ENCODE assay signal across 8 cellular contexts in genomic region chr13:24502567-24503375, GRCh38. TPM values are rescaled to one million over a fixed set of nuclear protein-coding genes. Genes with fewer than 3 reads are reported as not detected.
A peak's percentile ranks its signal among the peaks of the same experiment; 100 is the strongest.
DNase-seq lines count a peak whose midpoint lies in the region; TF ChIP-seq lines count a peak whose summit lies in the region.
"Had no signal": no experiment of that assay in that cellular context is flagged by ENCODE, and none has a peak within 500 bp of the region (broad histone marks: within the 10 kb centered on the region; RNA-seq: fewer than 3 reads in every experiment).

No MANE protein-coding gene starts in this region.

- H3K4me2 ChIP-seq in hepatocyte: no peak overlapping the region

- intact Hi-C loops in testis (cut with DNase I; ENCODE audit: low total_unique reads): no loop called here

- H3K4me3 Mint-ChIP-seq in stimulated activated naive CD8-positive, alpha-beta T cell treated with anti-CD3 and anti-CD28 coated beads, Interleukin-15, Interleukin-2, amounts not matched to agents 100 ng/mL and 50 ng/mL, for 24 hours: no peak overlapping the region

- DNase-seq in HUDEP-2 (lab: John Stamatoyannopoulos, UW; ENCODE audit: unreplicated experiment in 76 of 76): peak in 62 of 76 experiments; percentile 4 to 66 (median 34)
- peak; percentile 87 for DNase-seq in astrocyte of the hippocampus (ENCODE audit: low read depth, low spot score)
- peak; percentile 48 for DNase-seq in hepatocyte (ENCODE audit: low spot score)
- no peak for DNase-seq in testis
- DNase-seq in NCI-H2081 treated with DMSO at 0.1 percent for 48 hours (lab: John Stamatoyannopoulos, UW): no peak
- DNase-seq in T-helper 9 cell: no peak
- DNase-seq: activated CD4-positive, alpha-beta T cell treated with anti-CD3 and anti-CD28 coated beads for 1 hour had no signal

- no peaks in the 10 kb centered on the region for H3K27me3 ChIP-seq in hepatocyte
- H3K27me3 ChIP-seq in testis: no peaks in the 10 kb centered on the region

- peaks cover 25% of the 10 kb centered on the region for H3K4me1 Mint-ChIP-seq in stimulated activated naive CD8-positive, alpha-beta T cell treated with anti-CD3 and anti-CD28 coated beads, Interleukin-15, Interleukin-2, amounts not matched to agents 100 ng/mL and 50 ng/mL, for 24 hours (ENCODE audit: low read depth)

- H2AFZ ChIP-seq in hepatocyte: no peak overlapping the region

- H3K4me1 ChIP-seq in hepatocyte (ENCODE audit: insufficient read depth) (no peaks in the 10 kb centered on the region), testis (peaks cover 17% of the 10 kb centered on the region)

- H3K27ac ChIP-seq in hepatocyte (peak overlapping the region; percentile 27), testis (no peak overlapping the region)

- TF ChIP-seq POLR2A in testis (IDR thresholded peaks at IDR 0.05): no peak

- H4K20me1 ChIP-seq in hepatocyte (ENCODE audit: insufficient read depth, poor library complexity, severe bottlenecking): no peaks in the 10 kb centered on the region

- H3K36me3 ChIP-seq in hepatocyte (replicated peaks; ENCODE audit: insufficient read depth, low read depth) (no peaks in the 10 kb centered on the region), testis (ENCODE audit: low read depth, missing control alignments) (no peaks in the 10 kb centered on the region)

- no peaks in the 10 kb centered on the region for H3K9me2 ChIP-seq in hepatocyte (replicated peaks; ENCODE audit: insufficient read depth)

- no peaks in the 10 kb centered on the region for H3K27me3 Mint-ChIP-seq in stimulated activated naive CD8-positive, alpha-beta T cell treated with anti-CD3 and anti-CD28 coated beads, Interleukin-15, Interleukin-2, amounts not matched to agents 100 ng/mL and 50 ng/mL, for 24 hours

- no peak overlapping the region for H3K4me3 ChIP-seq in hepatocyte
- H3K4me3 ChIP-seq in testis: no peak overlapping the region

- peaks cover 29% of the 10 kb centered on the region for H3K36me3 Mint-ChIP-seq in stimulated activated naive CD8-positive, alpha-beta T cell treated with anti-CD3 and anti-CD28 coated beads, Interleukin-15, Interleukin-2, amounts not matched to agents 100 ng/mL and 50 ng/mL, for 24 hours (ENCODE audit: low read depth)

- no peak for TF ChIP-seq CTCF in hepatocyte (IDR thresholded peaks at IDR 0.05; ENCODE audit: poor library complexity)
- no peak for TF ChIP-seq CTCF in testis (IDR thresholded peaks at IDR 0.05)

- H3K27ac Mint-ChIP-seq in stimulated activated naive CD8-positive, alpha-beta T cell treated with anti-CD3 and anti-CD28 coated beads, Interleukin-15, Interleukin-2, amounts not matched to agents 100 ng/mL and 50 ng/mL, for 24 hours: peak overlapping the region; percentile 28

- H3K9me3 ChIP-seq in hepatocyte (ENCODE audit: low read depth): no peaks in the 10 kb centered on the region
- H3K9me3 ChIP-seq in testis: no peaks in the 10 kb centered on the region

- H3K79me2 ChIP-seq in hepatocyte: peaks cover 41% of the 10 kb centered on the region

- WGBS in hepatocyte (ENCODE audit: low lambda C conversion rate, missing lambda C conversion rate): 76% methylated on average over 7 of the region's 7 CpGs
- WGBS in testis, 2 donors: 79 to 86% methylated on average over 7 of the region's 7 CpGs

- no peaks in the 10 kb centered on the region for H3K9me3 Mint-ChIP-seq in stimulated activated naive CD8-positive, alpha-beta T cell treated with anti-CD3 and anti-CD28 coated beads, Interleukin-15, Interleukin-2, amounts not matched to agents 100 ng/mL and 50 ng/mL, for 24 hours

RNA-seq across cellular contexts. Expression of gene PARP4, which starts 9.8 kb away (rescaled TPM):
- total RNA-seq in hepatocyte (49.5 and 50.7 TPM in 2 replicates), testis (10 to 100 TPM; 37.9 to 43.6 TPM)
- polyA plus RNA-seq in hepatocyte (19.5 and 21.6 TPM in 2 replicates), testis (ENCODE audit: insufficient read depth, low read depth, low replicate concordance) (21.3 TPM)

Comparison
In these comparisons a context has a peak if more than half of its experiments do, and no peak if none do; other contexts are left out.
1. DNase-seq: peak in HUDEP-2 (62 of 76), astrocyte of the hippocampus (single experiment) and hepatocyte (single experiment); none in testis (single experiment), NCI-H2081 treated with DMSO at 0.1 percent for 48 hours (single experiment) and T-helper 9 cell (single experiment).